ENCODE assay signal across 8 cellular contexts in genomic region chrX:107117993-107118321, GRCh38. TPM values are rescaled to one million over a fixed set of nuclear protein-coding genes. Genes with fewer than 3 reads are reported as not detected.
DNase-seq lines count a peak whose midpoint lies in the region; ATAC-seq and TF ChIP-seq lines count a peak whose summit lies in the region.

No MANE protein-coding gene starts in this region.

- H3K27me3 ChIP-seq in Peyer's patch (no peaks in the 10 kb centered on the region), esophagus muscularis mucosa (no peaks in the 10 kb centered on the region)

- no peaks in the 10 kb centered on the region for H3K9me3 Mint-ChIP-seq in activated CD4-positive, alpha-beta T cell treated with anti-CD3 and anti-CD28 coated beads, Interleukin-2, amount 10 ng/mL, durations not matched to agents 24 days and 14 days
- no peaks in the 10 kb centered on the region for H3K9me3 Mint-ChIP-seq in natural killer cell treated with Interleukin-12 subunit alpha and Interleukin-12 subunit beta and Interleukin-15 and Interleukin-18, amount 100 ng/mL, for 72 hours

- DNase-seq in activated CD4-positive, alpha-beta T cell treated with anti-CD3 and anti-CD28 coated beads, Interleukin-2, amount 10 ng/mL, durations not matched to agents 24 days and 14 days, result no peak
- DNase-seq in activated CD4-positive, alpha-beta T cell treated with anti-CD3 and anti-CD28 coated beads, Interleukin-2, amount 50 U/mL, for 1 hour, result no peak
- DNase-seq in Peyer's patch (no peak), esophagus muscularis mucosa (ENCODE audit: extremely low spot score) (no peak), mesenteric fat pad (ENCODE audit: low spot score) (no peak)
- no peak for DNase-seq in natural killer cell treated with Interleukin-12 subunit alpha and Interleukin-12 subunit beta and Interleukin-15 and Interleukin-18, amount 100 ng/mL, for 72 hours (ENCODE audit: low spot score)

- H3K4me1 ChIP-seq in Peyer's patch (peaks cover 0 to 4% (median 0%) of the 10 kb centered on the region in 4 donors), esophagus muscularis mucosa (peaks cover 0 to 14% (median 8%) of the 10 kb centered on the region in 4 donors)

- TF ChIP-seq CTCF in Peyer's patch (IDR thresholded peaks at IDR 0.05), result no peak
- TF ChIP-seq CTCF in esophagus muscularis mucosa (IDR thresholded peaks at IDR 0.05), result no peak

- H3K27ac Mint-ChIP-seq in activated CD4-positive, alpha-beta T cell treated with anti-CD3 and anti-CD28 coated beads, Interleukin-2, amount 10 ng/mL, durations not matched to agents 24 days and 14 days, result peak overlapping the region; percentile 97
- peak overlapping the region; percentile 38 to 90 for H3K27ac Mint-ChIP-seq in natural killer cell treated with Interleukin-12 subunit alpha and Interleukin-12 subunit beta and Interleukin-15 and Interleukin-18, amount 100 ng/mL, for 72 hours

- H3K9me3 ChIP-seq in Peyer's patch, result no peaks in the 10 kb centered on the region
- no peaks in the 10 kb centered on the region for H3K9me3 ChIP-seq in esophagus muscularis mucosa

- no peak for TF ChIP-seq EP300 in esophagus muscularis mucosa (IDR thresholded peaks at IDR 0.05)

- H3K36me3 Mint-ChIP-seq in activated CD4-positive, alpha-beta T cell treated with anti-CD3 and anti-CD28 coated beads, Interleukin-2, amount 10 ng/mL, durations not matched to agents 24 days and 14 days (ENCODE audit: low read depth), result peaks cover 41% of the 10 kb centered on the region
- peaks cover 33% of the 10 kb centered on the region for H3K36me3 Mint-ChIP-seq in natural killer cell treated with Interleukin-12 subunit alpha and Interleukin-12 subunit beta and Interleukin-15 and Interleukin-18, amount 100 ng/mL, for 72 hours

- no peaks in the 10 kb centered on the region for H3K27me3 Mint-ChIP-seq in activated CD4-positive, alpha-beta T cell treated with anti-CD3 and anti-CD28 coated beads, Interleukin-2, amount 10 ng/mL, durations not matched to agents 24 days and 14 days
- peaks cover 0 to 12% of the 10 kb centered on the region in 2 donors for H3K27me3 Mint-ChIP-seq in natural killer cell treated with Interleukin-12 subunit alpha and Interleukin-12 subunit beta and Interleukin-15 and Interleukin-18, amount 100 ng/mL, for 72 hours

- TF ChIP-seq POLR2A in Peyer's patch (IDR thresholded peaks at IDR 0.05) (no peak), esophagus muscularis mucosa (IDR thresholded peaks at IDR 0.05; ENCODE audit: low read depth) (no peak)

- H3K36me3 ChIP-seq in Peyer's patch, result peaks cover 0 to 21% (median 0%) of the 10 kb centered on the region in 3 donors
- peaks cover 0 to 35% (median 31%) of the 10 kb centered on the region in 4 donors for H3K36me3 ChIP-seq in esophagus muscularis mucosa

- 26% methylated on average over 8 of the region's 8 CpGs for WGBS in esophagus muscularis mucosa

- peak in 1 of 2 donors; percentile 8 for ATAC-seq in natural killer cell treated with Interleukin-12 subunit alpha and Interleukin-12 subunit beta and Interleukin-15 and Interleukin-18, amount 100 ng/mL, for 72 hours
- ATAC-seq in GM18511 (IDR thresholded peaks at IDR 0.05; ENCODE audit: unreplicated experiment) (no peak), HG02763 (IDR thresholded peaks at IDR 0.05; ENCODE audit: unreplicated experiment) (no peak)

- intact Hi-C loops in activated CD4-positive, alpha-beta T cell treated with anti-CD3 and anti-CD28 coated beads, Interleukin-2, amount 10 ng/mL, durations not matched to agents 24 days and 14 days (cut with micrococcal nuclease), result loop anchor here (1.0 to 10.0 kb wide), 6 partner anchors 39 to 973 kb away; partner anchors contain the start of genes ATG4A, DNAAF6, NUP62CL and PRPS1
- intact Hi-C loops in esophagus muscularis mucosa (cut with DNase I), result no loop called here

- peaks cover 26% of the 10 kb centered on the region for H3K4me1 Mint-ChIP-seq in activated CD4-positive, alpha-beta T cell treated with anti-CD3 and anti-CD28 coated beads, Interleukin-2, amount 10 ng/mL, durations not matched to agents 24 days and 14 days
- H3K4me1 Mint-ChIP-seq in natural killer cell treated with Interleukin-12 subunit alpha and Interleukin-12 subunit beta and Interleukin-15 and Interleukin-18, amount 100 ng/mL, for 72 hours (ENCODE audit: low read depth in 2 of 2), result peaks cover 20 to 28% of the 10 kb centered on the region in 2 donors

- H3K4me3 ChIP-seq in Peyer's patch (peak overlapping the region; percentile 50 to 70 (median 58)), esophagus muscularis mucosa (peak overlapping the region; percentile 63 to 70 (median 66))

- H3K27ac ChIP-seq in Peyer's patch (peak overlapping the region; percentile 55 to 69 (median 66)), esophagus muscularis mucosa (replicated peaks in 1 of 4) (peak overlapping the region; percentile 58 to 79 (median 69))

- peak overlapping the region; percentile 97 for H3K4me3 Mint-ChIP-seq in activated CD4-positive, alpha-beta T cell treated with anti-CD3 and anti-CD28 coated beads, Interleukin-2, amount 10 ng/mL, durations not matched to agents 24 days and 14 days
- peak overlapping the region; percentile 100 for H3K4me3 Mint-ChIP-seq in natural killer cell treated with Interleukin-12 subunit alpha and Interleukin-12 subunit beta and Interleukin-15 and Interleukin-18, amount 100 ng/mL, for 72 hours

RNA-seq across cellular contexts. Expression of gene RBM41, which starts 0.7 kb away (rescaled TPM):
- 15.7 and 16.2 TPM in 2 replicates for total RNA-seq in activated CD4-positive, alpha-beta T cell treated with anti-CD3 and anti-CD28 coated beads, Interleukin-2, amount 10 ng/mL, durations not matched to agents 24 days and 14 days
- 10 to 100 TPM; 27.8 to 46.2 (median 37.8) TPM for total RNA-seq in Peyer's patch
- total RNA-seq in esophagus muscularis mucosa, result 10 to 100 TPM; 14.1 to 18.7 (median 15.3) TPM
- total RNA-seq in natural killer cell treated with Interleukin-12 subunit alpha and Interleukin-12 subunit beta and Interleukin-15 and Interleukin-18, amount 100 ng/mL, for 72 hours, result 10 to 100 TPM; 10.0 to 14.4 TPM
- 10.9 TPM for total RNA-seq in mesenteric fat pad
